ENCODE assay signal across 24 cellular contexts in genomic region chr19:33111587-33111986, GRCh38. TPM values are rescaled to one million over a fixed set of nuclear protein-coding genes. Genes with fewer than 3 reads are reported as not detected.
DNase-seq lines count a peak whose midpoint lies in the region; ATAC-seq and TF ChIP-seq lines count a peak whose summit lies in the region.
"Had no signal": no experiment of that assay in that cellular context is flagged by ENCODE, and none has a peak within 500 bp of the region (broad histone marks: within the 10 kb centered on the region; RNA-seq: fewer than 3 reads in every experiment).

No MANE protein-coding gene starts in this region.

- H3K27me3 ChIP-seq in Panc1 (ENCODE audit: control insufficient read depth, insufficient read depth, low read length): no peaks in the 10 kb centered on the region
- no peaks in the 10 kb centered on the region for H3K27me3 ChIP-seq in mesenchymal stem cell (ENCODE audit: control insufficient read depth in 1 of 2, insufficient read depth in 1 of 2, low read length in 2 of 2)
- no peaks in the 10 kb centered on the region for H3K27me3 ChIP-seq in stomach
- H3K27me3 ChIP-seq: BE2C, BLaER1 had no signal

- H3K9me3 ChIP-seq in HEK293 (ENCODE audit: control insufficient read depth, insufficient read depth, low read depth, low read length): no peaks in the 10 kb centered on the region; the same call in 1 of the 2 replicates
- no peaks in the 10 kb centered on the region for H3K9me3 ChIP-seq in Panc1 (ENCODE audit: control insufficient read depth, insufficient read depth, low read depth, low read length)
- H3K9me3 ChIP-seq in mesenchymal stem cell (ENCODE audit: control insufficient read depth, low read length): no peaks in the 10 kb centered on the region
- no peaks in the 10 kb centered on the region for H3K9me3 ChIP-seq in stomach
- H3K9me3 ChIP-seq: BE2C, BLaER1 had no signal

- no peak overlapping the region for H2BK5ac ChIP-seq in mesenchymal stem cell (ENCODE audit: low read depth, low read length, poor library complexity, severe bottlenecking)

- no peak overlapping the region for H2BK15ac ChIP-seq in mesenchymal stem cell (ENCODE audit: low read depth, poor library complexity, severe bottlenecking)

- POLR2A ChIA-PET in HEK293 (lab: Yijun Ruan, JAX): no interaction called here
- POLR2A ChIA-PET in Panc1 (lab: Charles Lee): no interaction called here

- H2AK5ac ChIP-seq in mesenchymal stem cell (ENCODE audit: low read length, severe bottlenecking): no peak overlapping the region

- H3K4ac ChIP-seq in mesenchymal stem cell (ENCODE audit: low read depth in 1 of 2, low read length in 2 of 2): no peak overlapping the region

- H3K4me1 ChIP-seq in HEK293 (ENCODE audit: control insufficient read depth, insufficient read depth, low read length) (no peaks in the 10 kb centered on the region), Panc1 (ENCODE audit: control insufficient read depth, insufficient read depth, low read length) (peaks cover 18% of the 10 kb centered on the region), mesenchymal stem cell (ENCODE audit: control insufficient read depth, insufficient read depth, low read depth, low read length) (peaks cover 5% of the 10 kb centered on the region), stomach (no peaks in the 10 kb centered on the region)
- H3K4me1 ChIP-seq: BE2C, BLaER1 had no signal

- H3K14ac ChIP-seq in mesenchymal stem cell (ENCODE audit: low read length in 2 of 2): no peak overlapping the region

- BruUV-seq in Panc1 (replicated peaks; lab: Mats Ljungman, UMichigan): no TSS peak

- no peak overlapping the region for H3K27ac ChIP-seq in HEK293 (ENCODE audit: extremely low read depth, low read depth, low read length)
- peak overlapping the region; percentile 52 for H3K27ac ChIP-seq in Panc1 (ENCODE audit: low read length)
- no peak overlapping the region for H3K27ac ChIP-seq in mesenchymal stem cell (ENCODE audit: low read length, poor library complexity, severe bottlenecking)
- H3K27ac ChIP-seq in stomach: no peak overlapping the region
- H3K27ac ChIP-seq: BLaER1 had no signal

- no peak overlapping the region for H2BK12ac ChIP-seq in mesenchymal stem cell (ENCODE audit: low read length in 2 of 2)

- H2BK120ac ChIP-seq in mesenchymal stem cell (ENCODE audit: low read depth, low read length): no peak overlapping the region

- DNase-seq in Panc1 (ENCODE audit: low read depth, low spot score) (no peak), mesenchymal stem cell (no peak), posterior vena cava (ENCODE audit: low spot score) (peak; percentile 58), stomach (no peak)
- no peak for DNase-seq in stimulated activated CD4-positive, alpha-beta T cell treated with anti-CD3 and anti-CD28 coated beads, Interleukin-12 subunit alpha, Interleukin-12 subunit beta, amount 100 ng/mL, for 4 hours
- DNase-seq: 8988T; ACHN; BE2C; C1 segment of cervical spinal cord; CD4-positive, alpha-beta memory T cell; CD4-positive, CD25-positive, alpha-beta regulatory T cell; CD8-positive, alpha-beta memory T cell; COR-L47; DMS 273 treated with DMSO at 0.1 percent for 48 hours; DMS153; DMS53; DMS79; GF-D8 had no signal

- CTCF ChIA-PET in HEK293 (lab: Yijun Ruan, JAX): interaction anchor here (3.8 to 6.5 kb wide), 2 partner anchors 13 to 135 kb away, joined by 27 to 45 read pairs; no protein-coding TSS in a partner anchor
- CTCF ChIA-PET in Panc1 (lab: Charles Lee): no interaction called here

- 97% methylated on average over 11 of the region's 11 CpGs for WGBS in mesenchymal stem cell
- 94 to 98% (median 96%) methylated on average over 11 of the region's 11 CpGs for WGBS in stomach, 5 donors

- peak overlapping the region; percentile 15 for H4K8ac ChIP-seq in mesenchymal stem cell (ENCODE audit: low read length)

- no peak overlapping the region for H3K9ac ChIP-seq in mesenchymal stem cell (ENCODE audit: low read length)
- H3K9ac ChIP-seq: BLaER1 had no signal

- intact Hi-C loops in Panc1 (cut with micrococcal nuclease; ENCODE audit: unreplicated experiment): loop anchor here (10.0 kb wide), 1 partner anchor 57 kb away; no protein-coding TSS in a partner anchor
- intact Hi-C loops in posterior vena cava (cut with DNase I): no loop called here
- intact Hi-C loops in stomach (cut with DNase I; ENCODE audit: low total_unique reads): no loop called here

- in situ Hi-C loops in Panc1 (cut with HindIII; ENCODE audit: low pct_unique_long_range_greater_than_20kb, low sequenced_read_pairs): no loop called here

- H3K23ac ChIP-seq in mesenchymal stem cell (ENCODE audit: low read length in 2 of 2): no peak overlapping the region

- H3K4me3 ChIP-seq in HEK293 (ENCODE audit: low read depth, low read length) (no peak overlapping the region), Panc1 (ENCODE audit: low read depth in 2 of 2, low read length in 2 of 2) (no peak overlapping the region), mesenchymal stem cell (ENCODE audit: insufficient read depth in 1 of 2, low read depth in 1 of 2, low read length in 2 of 2) (no peak overlapping the region), stomach (no peak overlapping the region)
- H3K4me3 ChIP-seq: BLaER1 had no signal

- TF ChIP-seq CTCF in HEK293 (tag by site-specific recombination; IDR thresholded peaks at IDR 0.05) (no peak), Panc1 (IDR thresholded peaks at IDR 0.05) (no peak), stomach (IDR thresholded peaks at IDR 0.05) (no peak)

- H3K79me1 ChIP-seq in mesenchymal stem cell (replicated peaks; ENCODE audit: low read length, poor library complexity, severe bottlenecking): peaks cover 2% of the 10 kb centered on the region

- no peak for TF ChIP-seq EP300 in stomach (IDR thresholded peaks at IDR 0.05)

- no peak for ATAC-seq in Panc1
- ATAC-seq in GM18517 (IDR thresholded peaks at IDR 0.05; ENCODE audit: unreplicated experiment): no peak

- peaks cover 76 to 100% of the 10 kb centered on the region in 2 experiments for H3K36me3 ChIP-seq in HEK293 (ENCODE audit: control insufficient read depth in 2 of 2, insufficient read depth in 1 of 2, low read length in 2 of 2)
- H3K36me3 ChIP-seq in Panc1 (ENCODE audit: control insufficient read depth, insufficient read depth, low read length): peaks cover 36% of the 10 kb centered on the region
- H3K36me3 ChIP-seq in mesenchymal stem cell (ENCODE audit: control insufficient read depth in 1 of 2, insufficient read depth in 2 of 2, low read depth in 1 of 2, low read length in 2 of 2): peaks cover 52 to 80% of the 10 kb centered on the region in 2 experiments
- peaks cover 64 to 100% (median 100%) of the 10 kb centered on the region in 4 donors for H3K36me3 ChIP-seq in stomach

- TF ChIP-seq POLR2A in stomach (IDR thresholded peaks at IDR 0.05): no peak

- no peak overlapping the region for H4K91ac ChIP-seq in mesenchymal stem cell (ENCODE audit: low read length)

- H3K4me2 ChIP-seq in mesenchymal stem cell (ENCODE audit: low read length, poor library complexity, severe bottlenecking): no peak overlapping the region
- H3K4me2 ChIP-seq: BLaER1 had no signal

- H2AFZ ChIP-seq in mesenchymal stem cell (ENCODE audit: low read depth, low read length): no peak overlapping the region

- no peak overlapping the region for H3K18ac ChIP-seq in mesenchymal stem cell (ENCODE audit: low read depth in 1 of 2, low read length in 2 of 2)

TF ChIP-seq in HEK293, 187 proteins besides CTCF, POLR2A, EP300 and RAD21:
- TF ChIP-seq ZNF366 (tag by site-specific recombination; conservative IDR thresholded peaks at IDR 0.05) (no peak), ZNF416 (tag by site-specific recombination; IDR thresholded peaks at IDR 0.05) (no peak), HOXD13 (CRISPR knock-in tag; IDR thresholded peaks at IDR 0.05; ENCODE audit: borderline replicate concordance) (no peak)
- TF ChIP-seq, protein P1, sequence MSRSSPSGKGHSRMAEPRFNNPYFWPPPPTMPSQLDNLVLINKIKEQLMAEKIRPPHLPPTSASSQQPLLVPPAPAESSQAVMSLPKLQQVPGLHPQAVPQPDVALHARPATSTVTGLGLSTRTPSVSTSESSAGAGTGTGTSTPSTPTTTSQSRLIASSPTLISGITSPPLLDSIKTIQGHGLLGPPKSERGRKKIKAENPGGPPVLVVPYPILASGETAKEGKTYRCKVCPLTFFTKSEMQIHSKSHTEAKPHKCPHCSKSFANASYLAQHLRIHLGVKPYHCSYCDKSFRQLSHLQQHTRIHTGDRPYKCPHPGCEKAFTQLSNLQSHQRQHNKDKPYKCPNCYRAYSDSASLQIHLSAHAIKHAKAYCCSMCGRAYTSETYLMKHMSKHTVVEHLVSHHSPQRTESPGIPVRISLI (tag by site-specific recombination; IDR thresholded peaks at IDR 0.05): 0 out of 2 replicates have a peak, but pooled peaks have one; percentile 0

RNA-seq across cellular contexts. Expression of gene WDR88, which starts 20.3 kb away (rescaled TPM):
- total RNA-seq in Panc1 (2021; ENCODE audit: unreplicated experiment) (0.31 TPM), posterior vena cava (not detected), stomach (not detected)
- polyA plus RNA-seq in Panc1 (2012; ENCODE audit: insufficient read length): 0.24 TPM
- not detected for polyA plus RNA-seq in mesenchymal stem cell (2013, experiment 1 of 2)
- polyA plus RNA-seq in mesenchymal stem cell (2013, experiment 2 of 2): not detected
- not detected for polyA plus RNA-seq in stomach
- total RNA-seq: A673; CD4-positive, CD25-positive, alpha-beta regulatory T cell; CD8-positive, alpha-beta memory T cell had no signal
- polyA plus RNA-seq: AG04450, CD14-positive monocyte had no signal

RNA-seq across cellular contexts. Expression of gene GPATCH1, which starts 30.6 kb away (rescaled TPM):
- total RNA-seq in Panc1 (2021; ENCODE audit: unreplicated experiment) (34.7 TPM), posterior vena cava (1 to 10 TPM; 6.0 to 6.5 TPM), stomach (10 to 100 TPM in 2 of 5 donors, 1 to 10 TPM in 3; 1.2 to 31.5 (median 9.5) TPM)
- 30.0 TPM for polyA plus RNA-seq in Panc1 (2012; ENCODE audit: insufficient read length)
- polyA plus RNA-seq in mesenchymal stem cell (2013, experiment 1 of 2): 3.7 TPM
- 3.7 TPM for polyA plus RNA-seq in mesenchymal stem cell (2013, experiment 2 of 2)
- polyA plus RNA-seq in stomach: 1 to 10 TPM; 2.2 to 5.8 (median 5.4) TPM

RNA-seq across cellular contexts. Expression of gene RHPN2, which starts 46.9 kb away (rescaled TPM):
- total RNA-seq in Panc1 (2021; ENCODE audit: unreplicated experiment) (227 TPM), posterior vena cava (1 to 10 TPM in 1 of 2 donors, under 1 TPM in 1; 0.56 to 1.5 TPM), stomach (10 to 100 TPM; 13.3 to 73.5 (median 37.1) TPM)
- 173 TPM for polyA plus RNA-seq in Panc1 (2012; ENCODE audit: insufficient read length)
- polyA plus RNA-seq in mesenchymal stem cell (2013, experiment 1 of 2): 3.8 TPM
- polyA plus RNA-seq in mesenchymal stem cell (2013, experiment 2 of 2): 3.6 TPM
- 10 to 100 TPM in 2 of 3 donors, 1 to 10 TPM in 1; 2.4 to 62.6 (median 17.1) TPM for polyA plus RNA-seq in stomach

Comparison
In these comparisons a context has a peak if more than half of its experiments do, and no peak if none do; other contexts are left out.
1. RNA of gene RHPN2, which starts 46.9 kb away (total RNA-seq): 227 TPM in Panc1 (single experiment) and 13.3 to 73.5 TPM in stomach; 0.56 to 1.5 TPM in posterior vena cava; every median in the first group is over 4 times any median in the second.